ENCODE assay signal across 2 cellular contexts in the genomic region with DNA sequence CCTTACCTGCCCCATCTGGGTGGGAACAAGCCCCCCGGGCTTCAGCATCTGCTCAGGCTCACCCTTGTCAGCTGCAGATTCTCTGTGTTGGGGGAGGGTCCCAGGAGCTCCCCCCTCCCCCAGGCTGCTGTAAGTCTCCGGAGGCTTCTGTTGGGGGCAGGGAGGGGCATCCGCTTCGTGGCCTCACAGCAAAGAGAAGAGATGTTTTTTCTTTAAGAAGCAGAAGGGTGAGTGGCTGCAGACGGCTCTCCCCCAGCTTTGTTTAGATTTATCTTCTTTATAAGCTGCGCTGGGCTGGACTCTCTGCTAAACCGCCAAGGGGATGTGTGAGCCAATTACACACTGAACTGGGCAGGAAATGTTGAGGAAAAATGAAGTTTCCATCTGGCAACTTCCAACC.
TF ChIP-seq lines count a peak whose summit lies in the region.

No MANE protein-coding gene starts in this region.

TF ChIP-seq in SK-N-SH, 30 proteins besides CTCF, POLR2A, EP300 and RAD21 (continued from another document):
- TF ChIP-seq, protein P1, sequence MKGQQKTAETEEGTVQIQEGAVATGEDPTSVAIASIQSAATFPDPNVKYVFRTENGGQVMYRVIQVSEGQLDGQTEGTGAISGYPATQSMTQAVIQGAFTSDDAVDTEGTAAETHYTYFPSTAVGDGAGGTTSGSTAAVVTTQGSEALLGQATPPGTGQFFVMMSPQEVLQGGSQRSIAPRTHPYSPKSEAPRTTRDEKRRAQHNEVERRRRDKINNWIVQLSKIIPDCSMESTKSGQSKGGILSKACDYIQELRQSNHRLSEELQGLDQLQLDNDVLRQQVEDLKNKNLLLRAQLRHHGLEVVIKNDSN (IDR thresholded peaks at IDR 0.05; ENCODE audit: borderline replicate concordance, low read depth), result no peak
- TF ChIP-seq, protein P2, sequence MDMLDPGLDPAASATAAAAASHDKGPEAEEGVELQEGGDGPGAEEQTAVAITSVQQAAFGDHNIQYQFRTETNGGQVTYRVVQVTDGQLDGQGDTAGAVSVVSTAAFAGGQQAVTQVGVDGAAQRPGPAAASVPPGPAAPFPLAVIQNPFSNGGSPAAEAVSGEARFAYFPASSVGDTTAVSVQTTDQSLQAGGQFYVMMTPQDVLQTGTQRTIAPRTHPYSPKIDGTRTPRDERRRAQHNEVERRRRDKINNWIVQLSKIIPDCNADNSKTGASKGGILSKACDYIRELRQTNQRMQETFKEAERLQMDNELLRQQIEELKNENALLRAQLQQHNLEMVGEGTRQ (IDR thresholded peaks at IDR 0.05; ENCODE audit: borderline replicate concordance, low read depth, low read length), result no peak
- TF ChIP-seq JUND (IDR thresholded peaks at IDR 0.05), result no peak
- TF ChIP-seq MEF2A (IDR thresholded peaks at IDR 0.05; ENCODE audit: borderline replicate concordance, low read depth), result no peak
- no peak for TF ChIP-seq NRF1 (IDR thresholded peaks at IDR 0.05; ENCODE audit: low read depth, low read length)
- TF ChIP-seq FOXM1 (IDR thresholded peaks at IDR 0.05; ENCODE audit: low read depth), result no peak
- TF ChIP-seq, protein P3, sequence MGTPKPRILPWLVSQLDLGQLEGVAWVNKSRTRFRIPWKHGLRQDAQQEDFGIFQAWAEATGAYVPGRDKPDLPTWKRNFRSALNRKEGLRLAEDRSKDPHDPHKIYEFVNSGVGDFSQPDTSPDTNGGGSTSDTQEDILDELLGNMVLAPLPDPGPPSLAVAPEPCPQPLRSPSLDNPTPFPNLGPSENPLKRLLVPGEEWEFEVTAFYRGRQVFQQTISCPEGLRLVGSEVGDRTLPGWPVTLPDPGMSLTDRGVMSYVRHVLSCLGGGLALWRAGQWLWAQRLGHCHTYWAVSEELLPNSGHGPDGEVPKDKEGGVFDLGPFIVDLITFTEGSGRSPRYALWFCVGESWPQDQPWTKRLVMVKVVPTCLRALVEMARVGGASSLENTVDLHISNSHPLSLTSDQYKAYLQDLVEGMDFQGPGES (IDR thresholded peaks at IDR 0.05; ENCODE audit: low read depth, low read length), result no peak
- TF ChIP-seq, protein P4, sequence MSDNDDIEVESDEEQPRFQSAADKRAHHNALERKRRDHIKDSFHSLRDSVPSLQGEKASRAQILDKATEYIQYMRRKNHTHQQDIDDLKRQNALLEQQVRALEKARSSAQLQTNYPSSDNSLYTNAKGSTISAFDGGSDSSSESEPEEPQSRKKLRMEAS (IDR thresholded peaks at IDR 0.05; ENCODE audit: low read depth), result no peak
- no peak for TF ChIP-seq GABPA (IDR thresholded peaks at IDR 0.05; ENCODE audit: low read depth)
- no peak for TF ChIP-seq SMC3 (IDR thresholded peaks at IDR 0.05; ENCODE audit: low read depth, low read length)
- TF ChIP-seq SIN3A (IDR thresholded peaks at IDR 0.05; ENCODE audit: borderline replicate concordance, low read depth, low read length), result no peak
- no peak for TF ChIP-seq YY1 (IDR thresholded peaks at IDR 0.05; ENCODE audit: low read depth)
- no peak for TF ChIP-seq FOSL2 (IDR thresholded peaks at IDR 0.05; ENCODE audit: borderline replicate concordance, low read depth)
- TF ChIP-seq RXRA (IDR thresholded peaks at IDR 0.05; ENCODE audit: borderline replicate concordance, low read depth), result no peak

TF ChIP-seq in SK-N-SH treated with all-trans-retinoic acid at 6 μM for 48 hours, 23 proteins besides CTCF, POLR2A, EP300 and RAD21 (continued from another document):
- TF ChIP-seq TCF4 (CRISPR knock-in tag; IDR thresholded peaks at IDR 0.05; ENCODE audit: borderline replicate concordance), result no peak
- TF ChIP-seq, protein P5, sequence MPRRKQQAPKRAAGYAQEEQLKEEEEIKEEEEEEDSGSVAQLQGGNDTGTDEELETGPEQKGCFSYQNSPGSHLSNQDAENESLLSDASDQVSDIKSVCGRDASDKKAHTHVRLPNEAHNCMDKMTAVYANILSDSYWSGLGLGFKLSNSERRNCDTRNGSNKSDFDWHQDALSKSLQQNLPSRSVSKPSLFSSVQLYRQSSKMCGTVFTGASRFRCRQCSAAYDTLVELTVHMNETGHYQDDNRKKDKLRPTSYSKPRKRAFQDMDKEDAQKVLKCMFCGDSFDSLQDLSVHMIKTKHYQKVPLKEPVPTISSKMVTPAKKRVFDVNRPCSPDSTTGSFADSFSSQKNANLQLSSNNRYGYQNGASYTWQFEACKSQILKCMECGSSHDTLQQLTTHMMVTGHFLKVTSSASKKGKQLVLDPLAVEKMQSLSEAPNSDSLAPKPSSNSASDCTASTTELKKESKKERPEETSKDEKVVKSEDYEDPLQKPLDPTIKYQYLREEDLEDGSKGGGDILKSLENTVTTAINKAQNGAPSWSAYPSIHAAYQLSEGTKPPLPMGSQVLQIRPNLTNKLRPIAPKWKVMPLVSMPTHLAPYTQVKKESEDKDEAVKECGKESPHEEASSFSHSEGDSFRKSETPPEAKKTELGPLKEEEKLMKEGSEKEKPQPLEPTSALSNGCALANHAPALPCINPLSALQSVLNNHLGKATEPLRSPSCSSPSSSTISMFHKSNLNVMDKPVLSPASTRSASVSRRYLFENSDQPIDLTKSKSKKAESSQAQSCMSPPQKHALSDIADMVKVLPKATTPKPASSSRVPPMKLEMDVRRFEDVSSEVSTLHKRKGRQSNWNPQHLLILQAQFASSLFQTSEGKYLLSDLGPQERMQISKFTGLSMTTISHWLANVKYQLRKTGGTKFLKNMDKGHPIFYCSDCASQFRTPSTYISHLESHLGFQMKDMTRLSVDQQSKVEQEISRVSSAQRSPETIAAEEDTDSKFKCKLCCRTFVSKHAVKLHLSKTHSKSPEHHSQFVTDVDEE (CRISPR knock-in tag; IDR thresholded peaks at IDR 0.05), result no peak
- no peak for TF ChIP-seq ISL1 (CRISPR knock-in tag; IDR thresholded peaks at IDR 0.05)
- TF ChIP-seq ARNTL (CRISPR knock-in tag; IDR thresholded peaks at IDR 0.05; ENCODE audit: borderline replicate concordance, low read depth), result no peak
- TF ChIP-seq ESRRG (CRISPR knock-in tag; IDR thresholded peaks at IDR 0.05), result no peak
- no peak for TF ChIP-seq ZNF565 (CRISPR knock-in tag; conservative IDR thresholded peaks at IDR 0.05; ENCODE audit: low read depth)
- no peak for TF ChIP-seq ZFP3 (CRISPR knock-in tag; IDR thresholded peaks at IDR 0.05)
- TF ChIP-seq, protein P6, sequence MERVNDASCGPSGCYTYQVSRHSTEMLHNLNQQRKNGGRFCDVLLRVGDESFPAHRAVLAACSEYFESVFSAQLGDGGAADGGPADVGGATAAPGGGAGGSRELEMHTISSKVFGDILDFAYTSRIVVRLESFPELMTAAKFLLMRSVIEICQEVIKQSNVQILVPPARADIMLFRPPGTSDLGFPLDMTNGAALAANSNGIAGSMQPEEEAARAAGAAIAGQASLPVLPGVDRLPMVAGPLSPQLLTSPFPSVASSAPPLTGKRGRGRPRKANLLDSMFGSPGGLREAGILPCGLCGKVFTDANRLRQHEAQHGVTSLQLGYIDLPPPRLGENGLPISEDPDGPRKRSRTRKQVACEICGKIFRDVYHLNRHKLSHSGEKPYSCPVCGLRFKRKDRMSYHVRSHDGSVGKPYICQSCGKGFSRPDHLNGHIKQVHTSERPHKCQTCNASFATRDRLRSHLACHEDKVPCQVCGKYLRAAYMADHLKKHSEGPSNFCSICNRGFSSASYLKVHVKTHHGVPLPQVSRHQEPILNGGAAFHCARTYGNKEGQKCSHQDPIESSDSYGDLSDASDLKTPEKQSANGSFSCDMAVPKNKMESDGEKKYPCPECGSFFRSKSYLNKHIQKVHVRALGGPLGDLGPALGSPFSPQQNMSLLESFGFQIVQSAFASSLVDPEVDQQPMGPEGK (CRISPR knock-in tag; IDR thresholded peaks at IDR 0.05; ENCODE audit: borderline replicate concordance), result no peak
- no peak for TF ChIP-seq ZNF70 (CRISPR knock-in tag; IDR thresholded peaks at IDR 0.05)
- TF ChIP-seq, protein P7, sequence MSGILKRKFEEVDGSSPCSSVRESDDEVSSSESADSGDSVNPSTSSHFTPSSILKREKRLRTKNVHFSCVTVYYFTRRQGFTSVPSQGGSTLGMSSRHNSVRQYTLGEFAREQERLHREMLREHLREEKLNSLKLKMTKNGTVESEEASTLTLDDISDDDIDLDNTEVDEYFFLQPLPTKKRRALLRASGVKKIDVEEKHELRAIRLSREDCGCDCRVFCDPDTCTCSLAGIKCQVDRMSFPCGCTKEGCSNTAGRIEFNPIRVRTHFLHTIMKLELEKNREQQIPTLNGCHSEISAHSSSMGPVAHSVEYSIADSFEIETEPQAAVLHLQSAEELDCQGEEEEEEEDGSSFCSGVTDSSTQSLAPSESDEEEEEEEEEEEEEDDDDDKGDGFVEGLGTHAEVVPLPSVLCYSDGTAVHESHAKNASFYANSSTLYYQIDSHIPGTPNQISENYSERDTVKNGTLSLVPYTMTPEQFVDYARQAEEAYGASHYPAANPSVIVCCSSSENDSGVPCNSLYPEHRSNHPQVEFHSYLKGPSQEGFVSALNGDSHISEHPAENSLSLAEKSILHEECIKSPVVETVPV (CRISPR knock-in tag; IDR thresholded peaks at IDR 0.05), result no peak
- no peak for TF ChIP-seq ZC3H10 (CRISPR knock-in tag; IDR thresholded peaks at IDR 0.05)
- no peak for TF ChIP-seq PPARA (CRISPR knock-in tag; IDR thresholded peaks at IDR 0.05; ENCODE audit: borderline replicate concordance)
- TF ChIP-seq, protein P8, sequence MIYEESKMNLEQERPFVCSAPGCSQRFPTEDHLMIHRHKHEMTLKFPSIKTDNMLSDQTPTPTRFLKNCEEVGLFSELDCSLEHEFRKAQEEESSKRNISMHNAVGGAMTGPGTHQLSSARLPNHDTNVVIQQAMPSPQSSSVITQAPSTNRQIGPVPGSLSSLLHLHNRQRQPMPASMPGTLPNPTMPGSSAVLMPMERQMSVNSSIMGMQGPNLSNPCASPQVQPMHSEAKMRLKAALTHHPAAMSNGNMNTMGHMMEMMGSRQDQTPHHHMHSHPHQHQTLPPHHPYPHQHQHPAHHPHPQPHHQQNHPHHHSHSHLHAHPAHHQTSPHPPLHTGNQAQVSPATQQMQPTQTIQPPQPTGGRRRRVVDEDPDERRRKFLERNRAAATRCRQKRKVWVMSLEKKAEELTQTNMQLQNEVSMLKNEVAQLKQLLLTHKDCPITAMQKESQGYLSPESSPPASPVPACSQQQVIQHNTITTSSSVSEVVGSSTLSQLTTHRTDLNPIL (CRISPR knock-in tag; IDR thresholded peaks at IDR 0.05; ENCODE audit: low read depth), result no peak
- TF ChIP-seq RARB (CRISPR knock-in tag; IDR thresholded peaks at IDR 0.05), result no peak
- no peak for TF ChIP-seq SNAI2 (CRISPR knock-in tag; IDR thresholded peaks at IDR 0.05)
- TF ChIP-seq BACH2 (CRISPR knock-in tag; IDR thresholded peaks at IDR 0.05; ENCODE audit: borderline replicate concordance), result no peak
- TF ChIP-seq GLIS3 (CRISPR knock-in tag; IDR thresholded peaks at IDR 0.05), result no peak
